ENCODE assay signal across 11 cellular contexts in genomic region chr7:17599733-17600685, GRCh38.
DNase-seq lines count a peak whose midpoint lies in the region; ATAC-seq and TF ChIP-seq lines count a peak whose summit lies in the region.
"Had no signal": no experiment of that assay in that cellular context is flagged by ENCODE, and none has a peak within 500 bp of the region (broad histone marks: within the 10 kb centered on the region; RNA-seq: fewer than 3 reads in every experiment).

No MANE protein-coding gene starts in this region.

- ATAC-seq in HG03095 (IDR thresholded peaks at IDR 0.05; ENCODE audit: unreplicated experiment): no peak
- ATAC-seq: natural killer cell treated with Interleukin-12 subunit alpha and Interleukin-12 subunit beta and Interleukin-15 and Interleukin-18, amount 100 ng/mL, for 72 hours had no signal

- TF ChIP-seq CTCF in AG09319 (IDR thresholded peaks at IDR 0.05; ENCODE audit: low read depth, low read length): no peak

- DNase-seq in AG09319 (ENCODE audit: extremely low read depth, low read depth) (peak; percentile 77), LHCN-M2 (ENCODE audit: low read depth) (peak; percentile 97), amniotic stem cell (lab: John Stamatoyannopoulos, UW) (peak; percentile 59), kidney tubule cell (ENCODE audit: low spot score) (peak; percentile 93), NCI-H2107 (lab: John Stamatoyannopoulos, UW) (no peak)
- no peak for DNase-seq in stimulated activated CD4-positive, alpha-beta T cell treated with anti-CD3 and anti-CD28 coated beads, Interleukin-2, amount 100 ng/mL, for 24 hours
- DNase-seq in activated naive CD4-positive, alpha-beta T cell (lab: John Stamatoyannopoulos, UW): no peak
- DNase-seq: activated T-cell treated with anti-CD3 and anti-CD28 coated beads for 4 hours; stimulated activated CD8-positive, alpha-beta memory T cell treated with anti-CD3 and anti-CD28 coated beads, Interleukin-4, amount 100 ng/mL, for 48 hours had no signal

Comparison
In these comparisons a context has a peak if more than half of its experiments do, and no peak if none do; other contexts are left out.
1. DNase-seq: peak in AG09319 (single experiment), LHCN-M2 (single experiment), amniotic stem cell (single experiment) and kidney tubule cell (single experiment); none in stimulated activated CD4-positive, alpha-beta T cell treated with anti-CD3 and anti-CD28 coated beads, Interleukin-2, amount 100 ng/mL, for 24 hours (0 of 2), NCI-H2107 (single experiment) and activated naive CD4-positive, alpha-beta T cell (0 of 4).